Comparison of ENCODE assay signal across 1 cellular context in genomic region chr19:3605361-3605760, GRCh38.
TF ChIP-seq lines count a peak whose summit lies in the region.

No MANE protein-coding gene starts in this region.

TF ChIP-seq in HCT116, 20 proteins besides CTCF, POLR2A, EP300 and RAD21 (continued from another document):
- TF ChIP-seq ELF1 (IDR thresholded peaks at IDR 0.05; ENCODE audit: borderline replicate concordance, low read depth) (no peak), POLR2AphosphoS5 (IDR thresholded peaks at IDR 0.05; ENCODE audit: low read depth, low read length) (no peak), ZFX (IDR thresholded peaks at IDR 0.05) (no peak), SP1 (IDR thresholded peaks at IDR 0.05; ENCODE audit: low read depth) (no peak), EZH2phosphoT487 (IDR thresholded peaks at IDR 0.05; ENCODE audit: borderline replicate concordance) (no peak), FOSL1 (IDR thresholded peaks at IDR 0.05; ENCODE audit: low read depth) (no peak), YY1 (IDR thresholded peaks at IDR 0.05; ENCODE audit: extremely low read depth, insufficient replicate concordance, low read depth, low read length) (no peak)
